30 cellular contexts compared by ENCODE assay signal in the genomic region with DNA sequence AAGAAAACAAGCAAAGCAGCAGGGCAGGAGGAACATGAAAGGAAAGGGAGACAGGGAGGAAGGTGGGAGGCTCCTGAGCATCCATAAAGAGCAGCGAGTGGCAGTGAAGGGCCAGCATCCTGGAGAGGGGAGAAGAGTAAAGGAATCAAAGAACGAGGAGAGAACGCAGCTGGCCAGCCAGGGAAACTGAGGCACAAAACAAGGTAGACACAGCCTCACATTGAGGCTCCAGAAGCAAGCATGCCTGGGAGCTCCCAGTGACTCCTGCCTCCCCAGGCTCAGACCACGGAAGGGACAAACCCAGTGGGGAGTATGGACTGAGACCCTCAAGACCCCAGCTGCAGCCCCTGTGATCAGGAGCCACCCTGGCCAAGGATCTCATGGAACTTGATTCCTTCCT. TPM values are rescaled to one million over a fixed set of nuclear protein-coding genes. Genes with fewer than 3 reads are reported as not detected.
DNase-seq lines count a peak whose midpoint lies in the region; ATAC-seq, FAIRE-seq and TF ChIP-seq lines count a peak whose summit lies in the region.
"Had no signal": no experiment of that assay in that cellular context is flagged by ENCODE, and none has a peak within 500 bp of the region (broad histone marks: within the 10 kb centered on the region; RNA-seq: fewer than 3 reads in every experiment).

No MANE protein-coding gene starts in this region.

- H3F3A ChIP-seq in neural progenitor cell (ENCODE audit: low read depth), result peaks cover 13% of the 10 kb centered on the region

- H3K9me3 ChIP-seq in HEK293 (ENCODE audit: control insufficient read depth, insufficient read depth, low read depth, low read length), result no peaks in the 10 kb centered on the region
- no peaks in the 10 kb centered on the region for H3K9me3 ChIP-seq in neural progenitor cell (ENCODE audit: low read depth)
- H3K9me3 ChIP-seq in thyroid gland, result no peaks in the 10 kb centered on the region
- H3K9me3 ChIP-seq: Peyer's patch, testis, vagina had no signal

- peaks cover 56% of the 10 kb centered on the region for H3K4me1 Mint-ChIP-seq in neural progenitor cell
- H3K4me1 Mint-ChIP-seq: activated CD4-positive, alpha-beta T cell treated with anti-CD3 and anti-CD28 coated beads for 36 hours had no signal

- H4K20me1 ChIP-seq in neural progenitor cell (ENCODE audit: low read depth), result no peaks in the 10 kb centered on the region

- H3K4me2 ChIP-seq in neural progenitor cell, result no peak overlapping the region

- H3K4me3 Mint-ChIP-seq in neural progenitor cell, result no peak overlapping the region
- H3K4me3 Mint-ChIP-seq: activated CD4-positive, alpha-beta T cell treated with anti-CD3 and anti-CD28 coated beads for 36 hours; activated CD8-positive, alpha-beta T cell treated with anti-CD3 and anti-CD28 coated beads, Interleukin-2, amount 10 ng/mL, durations not matched to agents 7 days and 5 days; activated naive CD8-positive, alpha-beta T cell; endodermal cell; stimulated activated naive B cell treated with anti-CD40 and anti-IgM and Interleukin-4, amounts not matched to agents 10 μg/mL and 1 μg/mL and 100 μg/mL, for 72 hours had no signal

- no peaks in the 10 kb centered on the region for H3K36me3 Mint-ChIP-seq in neural progenitor cell
- H3K36me3 Mint-ChIP-seq: activated naive CD8-positive, alpha-beta T cell; stimulated activated naive B cell treated with anti-CD40 and anti-IgM and Interleukin-4, amounts not matched to agents 10 μg/mL and 1 μg/mL and 100 μg/mL, for 72 hours had no signal

- no peaks in the 10 kb centered on the region for H3K4me1 ChIP-seq in HEK293 (ENCODE audit: control insufficient read depth, insufficient read depth, low read length)
- peaks cover 21% of the 10 kb centered on the region for H3K4me1 ChIP-seq in neural progenitor cell
- peaks cover 26 to 42% of the 10 kb centered on the region in 2 donors for H3K4me1 ChIP-seq in thyroid gland
- H3K4me1 ChIP-seq: Peyer's patch had no signal

- no peaks in the 10 kb centered on the region for H3K36me3 ChIP-seq in HEK293 (ENCODE audit: control insufficient read depth in 2 of 2, insufficient read depth in 1 of 2, low read length in 2 of 2)
- no peaks in the 10 kb centered on the region for H3K36me3 ChIP-seq in bronchial epithelial cell (ENCODE audit: control insufficient read depth, insufficient read depth, low read length)
- H3K36me3 ChIP-seq in neural progenitor cell, result no peaks in the 10 kb centered on the region
- H3K36me3 ChIP-seq in thyroid gland, result no peaks in the 10 kb centered on the region
- H3K36me3 ChIP-seq: Peyer's patch, vagina had no signal

- TF ChIP-seq CTCF in HEK293 (tag by site-specific recombination; IDR thresholded peaks at IDR 0.05), result no peak
- no peak for TF ChIP-seq CTCF in bronchial epithelial cell (IDR thresholded peaks at IDR 0.05; ENCODE audit: insufficient read depth, low read length, severe bottlenecking)
- no peak for TF ChIP-seq CTCF in neural progenitor cell (IDR thresholded peaks at IDR 0.05)
- TF ChIP-seq CTCF in thyroid gland (IDR thresholded peaks at IDR 0.05), result no peak

- CTCF ChIA-PET in HEK293 (lab: Yijun Ruan, JAX), result interaction anchor here (1.5 kb wide), 1 partner anchor 23 kb away, joined by 3 read pairs; no protein-coding TSS in a partner anchor

- POLR2A ChIA-PET in HEK293 (lab: Yijun Ruan, JAX), result no interaction called here

- no peak overlapping the region for H3K9ac ChIP-seq in neural progenitor cell
- H3K9ac ChIP-seq: GM23248 had no signal

- H3K27ac Mint-ChIP-seq in neural progenitor cell, result peak overlapping the region; percentile 62
- H3K27ac Mint-ChIP-seq: activated CD4-positive, alpha-beta T cell treated with anti-CD3 and anti-CD28 coated beads for 36 hours; activated CD8-positive, alpha-beta T cell treated with anti-CD3 and anti-CD28 coated beads, Interleukin-2, amount 10 ng/mL, durations not matched to agents 7 days and 5 days; activated naive CD8-positive, alpha-beta T cell; endodermal cell; stimulated activated naive B cell treated with anti-CD40 and anti-IgM and Interleukin-4, amounts not matched to agents 10 μg/mL and 1 μg/mL and 100 μg/mL, for 72 hours had no signal

- FAIRE-seq in bronchial epithelial cell (lab: Jason Lieb, UNC), result peak; percentile 32

- H3K27ac ChIP-seq in HEK293 (ENCODE audit: extremely low read depth, low read depth, low read length) (no peak overlapping the region), neural progenitor cell (no peak overlapping the region), thyroid gland (peak overlapping the region in 2 of 3 donors; percentile 23 to 36)
- H3K27ac ChIP-seq: GM23248, Peyer's patch, vagina, VCaP had no signal

- H3K79me2 ChIP-seq in neural progenitor cell (ENCODE audit: low read depth), result no peaks in the 10 kb centered on the region

- DNase-seq in bronchial epithelial cell (ENCODE audit: low read depth), result no peak
- no peak for DNase-seq in neural progenitor cell (ENCODE audit: low spot score)
- no peak for DNase-seq in thyroid gland
- DNase-seq in KBM-7, result no peak
- DNase-seq in GF-D8 (lab: John Stamatoyannopoulos, UW), result no peak
- DNase-seq: activated CD4-positive, alpha-beta T cell treated with anti-CD3 and anti-CD28 coated beads for 36 hours; activated CD8-positive, alpha-beta T cell treated with anti-CD3 and anti-CD28 coated beads, Interleukin-2, amount 10 ng/mL, durations not matched to agents 7 days and 5 days; central memory CD4-positive, alpha-beta T cell; dermis blood vessel endothelial cell; GM23248; head of caudate nucleus; islet precursor cell; left ventricle myocardium superior; NCI-H2107; NCI-H345; stimulated activated naive B cell treated with anti-CD40 and anti-IgM and Interleukin-4, amounts not matched to agents 10 μg/mL and 1 μg/mL and 100 μg/mL, for 72 hours; SW 1271; T-helper 9 cell; testis had no signal

- no peaks in the 10 kb centered on the region for H3K9me3 Mint-ChIP-seq in neural progenitor cell
- H3K9me3 Mint-ChIP-seq: endodermal cell; stimulated activated naive B cell treated with anti-CD40 and anti-IgM and Interleukin-4, amounts not matched to agents 10 μg/mL and 1 μg/mL and 100 μg/mL, for 72 hours had no signal

- 93 to 95% methylated on average over 4 of the region's 4 CpGs for WGBS in thyroid gland, 2 donors

- H3K4me3 ChIP-seq in HEK293 (ENCODE audit: low read depth, low read length), result no peak overlapping the region
- no peak overlapping the region for H3K4me3 ChIP-seq in bronchial epithelial cell (ENCODE audit: low read depth, low read length)
- H3K4me3 ChIP-seq in neural progenitor cell, result no peak overlapping the region
- no peak overlapping the region for H3K4me3 ChIP-seq in thyroid gland (replicated peaks in 1 of 3)
- H3K4me3 ChIP-seq: GM23248, Peyer's patch, skin epidermis, testis, vagina had no signal

- in situ Hi-C loops in KBM-7 (cut with MboI; ENCODE audit: low pct_unique_long_range_greater_than_20kb, low sequenced_read_pairs), result loop anchor here (25.0 kb wide), 1 partner anchor 230 kb away; no protein-coding TSS in a partner anchor

- H2AFZ ChIP-seq in neural progenitor cell (replicated peaks), result no peak overlapping the region
- H2AFZ ChIP-seq: GM23248 had no signal

- TF ChIP-seq POLR2A in thyroid gland (IDR thresholded peaks at IDR 0.05), result no peak

- H3K27me3 Mint-ChIP-seq in neural progenitor cell (ENCODE audit: insufficient read depth, low read depth), result peaks cover 9% of the 10 kb centered on the region

- ATAC-seq in GM19324 (IDR thresholded peaks at IDR 0.05; ENCODE audit: low FRiP score, unreplicated experiment), result no peak
- ATAC-seq: activated CD4-positive, alpha-beta T cell treated with anti-CD3 and anti-CD28 coated beads for 36 hours; activated CD8-positive, alpha-beta T cell treated with anti-CD3 and anti-CD28 coated beads, Interleukin-2, amount 10 ng/mL, durations not matched to agents 7 days and 5 days had no signal

- peaks cover 4% of the 10 kb centered on the region for H3K27me3 ChIP-seq in bronchial epithelial cell (ENCODE audit: control insufficient read depth, insufficient read depth, low read length)
- H3K27me3 ChIP-seq in neural progenitor cell, result peaks cover 11% of the 10 kb centered on the region
- no peaks in the 10 kb centered on the region for H3K27me3 ChIP-seq in thyroid gland
- H3K27me3 ChIP-seq: Peyer's patch, testis, vagina had no signal

- intact Hi-C loops in thyroid gland (cut with DNase I), result no loop called here

TF ChIP-seq in HEK293, 187 proteins besides CTCF, POLR2A, EP300 and RAD21:
- TF ChIP-seq BCL11B (tag by site-specific recombination; IDR thresholded peaks at IDR 0.05; ENCODE audit: low read depth) (no peak), ZIC2 (tag by site-specific recombination; IDR thresholded peaks at IDR 0.05) (peak; percentile 76)

RNA-seq across cellular contexts. Expression of a gene that starts 14.0 kb away (rescaled TPM):
- 1.6 and 2.0 TPM in 2 replicates for total RNA-seq in bronchial epithelial cell
- total RNA-seq in neural progenitor cell (ENCODE audit: low replicate concordance), result 0.24 and 2.3 TPM in 2 replicates
- total RNA-seq in thyroid gland, result 100 to 1,000 TPM; 169 to 316 (median 229) TPM
- total RNA-seq: G401 had no signal

RNA-seq across cellular contexts. Expression of a gene that starts 52.2 kb away (rescaled TPM):
- total RNA-seq in bronchial epithelial cell, result not detected in 2 replicates
- total RNA-seq in neural progenitor cell (ENCODE audit: low replicate concordance), result not detected in 2 replicates
- total RNA-seq in thyroid gland, result not detected
- total RNA-seq: dermis blood vessel endothelial cell, fibroblast of villous mesenchyme, G401, GM23248, HT-29, left ventricle myocardium superior, vagina had no signal

Comparison
In these comparisons a context has a peak if more than half of its experiments do, and no peak if none do; other contexts are left out.
1. H3K27ac ChIP-seq: peak in thyroid gland (2 of 3); none in HEK293 (single experiment) and neural progenitor cell (single experiment).
2. RNA of a gene that starts 14.0 kb away (total RNA-seq): 169 to 316 TPM in thyroid gland; 1.6 to 2.0 TPM in bronchial epithelial cell and 0.24 to 2.3 TPM in neural progenitor cell; every median in the first group is over 10 times any median in the second.